In genomic region chr7:140211698-140212097, GRCh38 we compare ENCODE assay signal across 26 cellular contexts. TPM values are rescaled to one million over a fixed set of nuclear protein-coding genes. Genes with fewer than 3 reads are reported as not detected.
DNase-seq lines count a peak whose midpoint lies in the region; ATAC-seq, FAIRE-seq and TF ChIP-seq lines count a peak whose summit lies in the region.
"Had no signal": no experiment of that assay in that cellular context is flagged by ENCODE, and none has a peak within 500 bp of the region (broad histone marks: within the 10 kb centered on the region; RNA-seq: fewer than 3 reads in every experiment).

No MANE protein-coding gene starts in this region.

- no peak overlapping the region for H2AK5ac ChIP-seq in H1 (ENCODE audit: low read depth, low read length)

- H2BK15ac ChIP-seq in H1 (ENCODE audit: low read length), result 0 out of 2 replicates have a peak overlapping the region, but pooled peaks have one; percentile 77

- peak overlapping the region; percentile 62 for H3K27ac ChIP-seq in CD4-positive, CD25-positive, alpha-beta regulatory T cell (ENCODE audit: insufficient read depth, low read length, poor library complexity, severe bottlenecking)
- no peak overlapping the region for H3K27ac ChIP-seq in H1 (ENCODE audit: low read depth, low read length)
- no peak overlapping the region for H3K27ac ChIP-seq in prostate gland
- H3K27ac ChIP-seq: adrenal gland, upper lobe of right lung had no signal

- H3K4me3 ChIP-seq in CD4-positive, CD25-positive, alpha-beta regulatory T cell (ENCODE audit: low read depth, low read length), result peak overlapping the region; percentile 37
- H3K4me3 ChIP-seq in H1 (ENCODE audit: extremely low read depth in 1 of 4, insufficient read depth in 2 of 4, low read depth in 3 of 4, low read length in 4 of 4), result no peak overlapping the region
- no peak overlapping the region for H3K4me3 ChIP-seq in prostate gland
- H3K4me3 ChIP-seq: adrenal gland, upper lobe of right lung had no signal

- intact Hi-C loops in prostate gland (cut with DNase I), result no loop called here

- no peak overlapping the region for H3K56ac ChIP-seq in H1 (replicated peaks; ENCODE audit: insufficient read length, low read depth, low read length)

- DNase-seq in activated CD4-positive, alpha-beta T cell treated with anti-CD3 and anti-CD28 coated beads for 48 hours, result peak; percentile 29
- no peak for DNase-seq in activated CD4-positive, alpha-beta T cell treated with anti-CD3 and anti-CD28 coated beads, Interleukin-2, amount 50 U/mL, for 4 hours
- no peak for DNase-seq in CD4-positive, CD25-positive, alpha-beta regulatory T cell
- no peak for DNase-seq in T-helper 17 cell
- no peak for DNase-seq in H1 (ENCODE audit: low read depth in 1 of 2, low spot score in 2 of 2)
- DNase-seq in DMS53 treated with DMSO at 0.1 percent for 48 hours (lab: John Stamatoyannopoulos, UW; ENCODE audit: unreplicated experiment), result no peak
- DNase-seq in prostate gland (ENCODE audit: low spot score), result no peak
- DNase-seq: activated effector memory CD4-positive, alpha-beta T cell treated with Interleukin-2 at 50 U/mL for 16 hours; adrenal gland; Caco-2; DMS79 treated with DMSO at 0.1 percent for 48 hours; effector memory CD4-positive, alpha-beta T cell; hippocampal formation; immature natural killer cell; NCI-H1092; NCI-H187 treated with DMSO at 0.1 percent for 48 hours; occipital lobe; substantia nigra; T-helper 9 cell; upper lobe of right lung had no signal

- POLR2A ChIA-PET in H1 (lab: Charles Lee; ENCODE audit: partially characterized antibody), result no interaction called here

- H4K91ac ChIP-seq in H1 (replicated peaks; ENCODE audit: insufficient read length, low read length), result no peak overlapping the region

- H3K36me3 Mint-ChIP-seq in CD4-positive, CD25-positive, alpha-beta regulatory T cell, result no peaks in the 10 kb centered on the region
- no peaks in the 10 kb centered on the region for H3K36me3 Mint-ChIP-seq in T-helper 17 cell (ENCODE audit: low read depth)
- H3K36me3 Mint-ChIP-seq: brain, immature natural killer cell, memory B cell had no signal

- no peak overlapping the region for H3K9ac ChIP-seq in H1 (replicated peaks in 1 of 4; ENCODE audit: extremely low read depth in 1 of 4, low read depth in 3 of 4, low read length in 3 of 4)

- H3K18ac ChIP-seq in H1 (ENCODE audit: extremely low read depth, low read length), result no peak overlapping the region

- FAIRE-seq in H1 (lab: Jason Lieb, UNC), result no peak
- FAIRE-seq: A204.1, frontal cortex, HTR-8/SVneo had no signal

- no peak overlapping the region for H3K23ac ChIP-seq in H1 (ENCODE audit: insufficient read length)

- H3K4me1 ChIP-seq in CD4-positive, CD25-positive, alpha-beta regulatory T cell (ENCODE audit: control insufficient read depth, insufficient read depth, low read length, poor library complexity, severe bottlenecking), result peaks cover 65% of the 10 kb centered on the region
- H3K4me1 ChIP-seq in H1 (replicated peaks in 1 of 4; ENCODE audit: control insufficient read depth in 3 of 4, insufficient read depth in 4 of 4, low read length in 3 of 4) (no peaks in the 10 kb centered on the region), prostate gland (replicated peaks) (no peaks in the 10 kb centered on the region)
- H3K4me1 ChIP-seq: adrenal gland, Caco-2 had no signal

- ATAC-seq in CD4-positive, CD25-positive, alpha-beta regulatory T cell (ENCODE audit: low read depth in 2 of 2), result no peak
- ATAC-seq in T-helper 17 cell (no peak), GM21529 (IDR thresholded peaks at IDR 0.05; ENCODE audit: unreplicated experiment) (no peak)
- ATAC-seq: upper lobe of right lung had no signal

- TF ChIP-seq CTCF in H1 (IDR thresholded peaks at IDR 0.05; ENCODE audit: control extremely low read depth in 1 of 3, insufficient read depth in 1 of 3, low read depth in 1 of 3, low read length in 3 of 3) (no peak), prostate gland (IDR thresholded peaks at IDR 0.05) (no peak)

- H2BK12ac ChIP-seq in H1 (ENCODE audit: low read depth, low read length), result no peak overlapping the region

- no peak for TF ChIP-seq RAD21 in H1 (IDR thresholded peaks at IDR 0.05 in 1 of 2, conservative IDR thresholded peaks at IDR 0.05 in 1 of 2; ENCODE audit: low read depth in 2 of 2, low read length in 2 of 2)

- no peak overlapping the region for H3K4me2 ChIP-seq in H1 (ENCODE audit: insufficient read depth in 1 of 2, low read depth in 2 of 2, low read length in 2 of 2)

- H4K20me1 ChIP-seq in H1 (replicated peaks in 1 of 2; ENCODE audit: control insufficient read depth in 1 of 2, insufficient read depth in 2 of 2, low read length in 2 of 2), result no peaks in the 10 kb centered on the region

- no peak overlapping the region for H3K14ac ChIP-seq in H1 (ENCODE audit: insufficient read length)

- H2AFZ ChIP-seq in H1 (ENCODE audit: low read length), result no peak overlapping the region

- peak overlapping the region in 3 of 4 donors; percentile 54 to 79 (median 56) for H3K4me3 Mint-ChIP-seq in CD4-positive, CD25-positive, alpha-beta regulatory T cell
- no peak overlapping the region for H3K4me3 Mint-ChIP-seq in T-helper 17 cell

- no peak overlapping the region for H2BK5ac ChIP-seq in H1 (ENCODE audit: low read depth, low read length)

- H3K9me3 Mint-ChIP-seq in CD4-positive, CD25-positive, alpha-beta regulatory T cell, result peaks cover 0 to 3% (median 0%) of the 10 kb centered on the region in 7 donors
- H3K9me3 Mint-ChIP-seq: immature natural killer cell had no signal

- no peak overlapping the region for H3K4ac ChIP-seq in H1 (replicated peaks; ENCODE audit: insufficient read length, low read depth, low read length)

- no peak for TF ChIP-seq EP300 in H1 (IDR thresholded peaks at IDR 0.05; ENCODE audit: borderline replicate concordance in 1 of 2, low read depth in 2 of 2, low read length in 2 of 2)

- no peak overlapping the region for H4K8ac ChIP-seq in H1 (ENCODE audit: extremely low read depth, insufficient read depth, low read length)

- no peaks in the 10 kb centered on the region for H3K23me2 ChIP-seq in H1 (ENCODE audit: low read depth, low read length)

- H4K5ac ChIP-seq in H1 (ENCODE audit: insufficient read length, low read depth, low read length), result no peak overlapping the region

- no peaks in the 10 kb centered on the region for H3K36me3 ChIP-seq in CD4-positive, CD25-positive, alpha-beta regulatory T cell (ENCODE audit: control insufficient read depth, insufficient read depth, low read length)
- H3K36me3 ChIP-seq in H1 (ENCODE audit: control insufficient read depth in 2 of 4, insufficient read depth in 4 of 4, low read length in 3 of 4) (no peaks in the 10 kb centered on the region), prostate gland (no peaks in the 10 kb centered on the region)
- H3K36me3 ChIP-seq: adrenal gland, upper lobe of right lung had no signal

- H2BK120ac ChIP-seq in H1 (replicated peaks; ENCODE audit: low read depth, low read length), result no peak overlapping the region

- CTCF ChIA-PET in H1 (lab: Charles Lee; ENCODE audit: partially characterized antibody), result interaction anchor here (0.5 to 0.8 kb wide), 4 partner anchors 8 to 233 kb away, joined by 3 to 5 read pairs (median 3); no protein-coding TSS in a partner anchor

- H3K79me2 ChIP-seq in H1 (ENCODE audit: control insufficient read depth in 1 of 2, insufficient read depth in 2 of 2, low read length in 2 of 2), result no peaks in the 10 kb centered on the region

- no peaks in the 10 kb centered on the region for H3K9me3 ChIP-seq in CD4-positive, CD25-positive, alpha-beta regulatory T cell (ENCODE audit: control insufficient read depth in 2 of 2, low read length in 2 of 2)
- no peaks in the 10 kb centered on the region for H3K9me3 ChIP-seq in T-helper 17 cell (ENCODE audit: control insufficient read depth, low read length, poor library complexity, severe bottlenecking)
- H3K9me3 ChIP-seq in H1 (ENCODE audit: insufficient read depth in 2 of 2, low read depth in 1 of 2, low read length in 1 of 2), result no peaks in the 10 kb centered on the region
- no peaks in the 10 kb centered on the region for H3K9me3 ChIP-seq in prostate gland
- H3K9me3 ChIP-seq: adrenal gland, Caco-2, upper lobe of right lung had no signal

- WGBS in H1 (ENCODE audit: extremely low coverage in 1 of 2, insufficient coverage in 1 of 2, insufficient read length in 1 of 2, insufficient replicate concordance in 2 of 2, low coverage in 1 of 2, low lambda C conversion rate in 2 of 2, missing lambda C conversion rate in 1 of 2), 2 experiments, result 83% methylated on average over 4 of the region's 4 CpGs; no CpG with 5 or more reads in 1 of the 2 experiments
- 95% methylated on average over 4 of the region's 4 CpGs for WGBS in prostate gland

- peaks cover 19 to 79% (median 59%) of the 10 kb centered on the region in 4 donors for H3K4me1 Mint-ChIP-seq in CD4-positive, CD25-positive, alpha-beta regulatory T cell
- peaks cover 30% of the 10 kb centered on the region for H3K4me1 Mint-ChIP-seq in T-helper 17 cell

- TF ChIP-seq POLR2A in H1 (IDR thresholded peaks at IDR 0.05; ENCODE audit: control extremely low read depth in 1 of 2, low read depth in 2 of 2, low read length in 2 of 2) (no peak), prostate gland (IDR thresholded peaks at IDR 0.05) (no peak)

- no peaks in the 10 kb centered on the region for H3K27me3 ChIP-seq in CD4-positive, CD25-positive, alpha-beta regulatory T cell (ENCODE audit: control insufficient read depth, insufficient read depth, low read length)
- H3K27me3 ChIP-seq in H1 (replicated peaks in 1 of 4; ENCODE audit: control insufficient read depth in 3 of 4, extremely low read depth in 1 of 4, insufficient read depth in 3 of 4, low read length in 3 of 4) (no peaks in the 10 kb centered on the region), prostate gland (replicated peaks; ENCODE audit: insufficient read depth) (no peaks in the 10 kb centered on the region)
- H3K27me3 ChIP-seq: adrenal gland, upper lobe of right lung had no signal

- H3K79me1 ChIP-seq in H1 (ENCODE audit: low read depth, low read length), result no peaks in the 10 kb centered on the region

- H3K27me3 Mint-ChIP-seq in CD4-positive, CD25-positive, alpha-beta regulatory T cell, result no peaks in the 10 kb centered on the region
- H3K27me3 Mint-ChIP-seq in T-helper 17 cell, result no peaks in the 10 kb centered on the region
- H3K27me3 Mint-ChIP-seq: memory B cell had no signal

- H3K27ac Mint-ChIP-seq in CD4-positive, CD25-positive, alpha-beta regulatory T cell, result peak overlapping the region; percentile 88 to 98 (median 93)
- H3K27ac Mint-ChIP-seq in T-helper 17 cell, result peak overlapping the region; percentile 93
- H3K27ac Mint-ChIP-seq: brain had no signal

- H2BK20ac ChIP-seq in H1 (ENCODE audit: low read length), result no peak overlapping the region

RNA-seq across cellular contexts. Expression of gene KDM7A, which starts 34.9 kb away (rescaled TPM):
- total RNA-seq in CD4-positive, CD25-positive, alpha-beta regulatory T cell, result 52.0 TPM
- polyA plus RNA-seq in CD4-positive, CD25-positive, alpha-beta regulatory T cell, result 1 to 10 TPM; 3.2 to 4.9 (median 4.0) TPM
- 10 to 100 TPM; 35.1 to 47.2 TPM for total RNA-seq in T-helper 17 cell
- total RNA-seq in H1 (2021; fragmentation: NEBNext Ultra II Directional; extraction: Animal tissue kit (Norgen Biotek cat#: 25700)), result 11.6 and 12.5 TPM in 2 replicates
- 1.7 and 2.2 TPM in 2 replicates for polyA plus RNA-seq in H1 (2011; rRNA removed)
- 3.4 TPM for polyA plus RNA-seq in H1 (2011; cell fraction: cytosol; rRNA removed)
- polyA plus RNA-seq in H1 (2011; cell fraction: nucleus; rRNA removed), result 9.8 TPM
- polyA plus RNA-seq in H1 (2012, experiment 1 of 2), result 2.8 to 4.7 TPM (median 4.1 TPM) in 4 replicates
- polyA plus RNA-seq in H1 (2012, experiment 2 of 2), result 0.42 TPM
- polyA plus RNA-seq in H1 (2013, experiment 1 of 2), result 6.1 TPM
- polyA plus RNA-seq in H1 (2013, experiment 2 of 2), result 6.2 TPM
- polyA minus RNA-seq in H1 (2011; rRNA and poly(A)+ RNA removed), result 11.3 and 19.1 TPM in 2 replicates
- 5.4 TPM for polyA minus RNA-seq in H1 (2011; cell fraction: cytosol; rRNA and poly(A)+ RNA removed)
- 13.6 TPM for polyA minus RNA-seq in H1 (2011; cell fraction: nucleus; rRNA and poly(A)+ RNA removed)
- total RNA-seq in prostate gland, result 10 to 100 TPM in 1 of 2 donors, 1 to 10 TPM in 1; 9.6 to 26.5 TPM
